Comparison of ENCODE assay signal across 8 cellular contexts in the genomic region with DNA sequence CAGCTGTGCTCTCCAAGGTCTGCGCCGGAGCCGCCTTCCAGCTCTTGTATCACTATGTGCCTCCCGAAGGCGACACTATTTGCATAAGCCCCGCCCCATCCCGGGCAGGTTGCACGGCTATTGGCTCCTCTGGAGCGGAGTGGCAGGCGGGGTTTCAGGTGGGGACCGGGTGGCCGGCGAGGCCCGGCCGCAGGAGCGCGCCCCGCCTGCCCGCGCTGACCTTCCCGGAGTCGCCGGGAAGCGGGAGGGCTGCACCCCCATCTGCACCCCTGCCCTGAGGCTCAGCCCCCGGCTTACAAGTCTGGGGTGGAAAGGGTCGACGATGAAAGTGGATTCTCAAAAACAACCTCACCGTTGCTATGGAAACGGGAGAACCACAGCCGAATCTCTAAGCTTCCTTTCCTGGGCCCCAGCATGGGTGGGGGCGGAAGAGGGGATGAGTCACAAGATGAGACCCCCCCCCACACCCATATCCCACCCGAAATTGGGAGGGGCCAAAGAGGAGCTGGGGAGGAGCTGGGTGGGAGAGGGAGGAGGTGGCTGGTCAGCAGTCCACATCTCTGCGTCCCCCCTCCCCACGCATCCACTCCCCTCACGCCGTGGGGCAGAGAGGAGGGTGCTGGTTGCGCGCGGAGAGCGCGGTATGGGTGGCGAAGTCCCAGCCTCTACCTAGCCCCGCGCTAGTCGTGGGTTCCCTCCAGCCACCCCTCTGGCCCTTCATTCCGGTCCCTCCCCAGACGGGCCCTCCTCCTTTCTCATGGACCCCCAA.
A peak's percentile ranks its signal among the peaks of the same experiment; 100 is the strongest.
DNase-seq lines count a peak whose midpoint lies in the region; ATAC-seq and TF ChIP-seq lines count a peak whose summit lies in the region.

A gene (minus strand): TSS at position 51 of the 769 bp plus-strand sequence. CDS start 6,830 bp downstream, outside the sequence.

- no peak for TF ChIP-seq CTCF in AG09309 (IDR thresholded peaks at IDR 0.05; ENCODE audit: control insufficient read depth, insufficient read depth, low read depth, low read length, missing control alignments)

- H3K4me3 ChIP-seq in AG09309 (ENCODE audit: control insufficient read depth, low read depth, low read length): no peak within 1 kb of the TSS

- peak; percentile 96 for ATAC-seq in GM19351 (IDR thresholded peaks at IDR 0.05; ENCODE audit: unreplicated experiment)

- DNase-seq in AG09309 (ENCODE audit: low read depth) (peak; percentile 0), HS-5 (ENCODE audit: low read depth) (peak; percentile 58), NOMO-1 (lab: John Stamatoyannopoulos, UW; ENCODE audit: unreplicated experiment in 2 of 2) (peak; percentile 83 to 84), activated T-cell treated with anti-CD3 and anti-CD28 coated beads for 1 hour (ENCODE audit: low read depth) (peak; percentile 87), epidermal melanocyte (ENCODE audit: insufficient read length, low spot score) (peak; percentile 46), middle frontal gyrus (ENCODE audit: extremely low spot score, low spot score) (peak; percentile 78)
- peak; percentile 77 to 82 for DNase-seq in stimulated activated CD8-positive, alpha-beta memory T cell treated with anti-CD3 and anti-CD28 coated beads, Interleukin-15, amount 100 ng/mL, for 48 hours (ENCODE audit: low read depth in 2 of 2)

Comparison
In these comparisons a context has a peak if more than half of its experiments do, and no peak if none do; other contexts are left out.
1. DNase-seq: peak in every context shown above with its lines; median percentile 87 in activated T-cell treated with anti-CD3 and anti-CD28 coated beads for 1 hour; 84 in NOMO-1; 80 in stimulated activated CD8-positive, alpha-beta memory T cell treated with anti-CD3 and anti-CD28 coated beads, Interleukin-15, amount 100 ng/mL, for 48 hours; 78 in middle frontal gyrus; 58 in HS-5; 46 in epidermal melanocyte; 0 in AG09309.